In the genomic region with DNA sequence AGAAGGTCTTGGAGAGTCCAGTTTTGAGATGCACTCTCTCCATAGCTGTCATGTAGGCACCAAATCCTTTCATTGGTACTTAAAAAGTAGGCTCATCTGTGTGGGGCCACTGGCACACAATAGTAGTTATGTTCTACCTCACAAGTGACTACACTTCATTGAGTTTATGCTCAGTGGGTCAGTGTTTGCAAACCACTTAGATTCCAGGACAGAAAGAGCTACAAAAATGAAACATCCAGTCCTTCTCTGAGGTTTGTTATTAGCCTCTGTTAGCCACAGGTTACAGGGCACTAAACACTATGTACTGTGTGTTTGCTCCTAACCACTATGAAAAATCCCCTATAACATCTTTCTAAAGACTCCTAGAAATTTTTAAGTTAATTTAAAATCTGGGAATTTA, we compare ENCODE assay signal across 20 cellular contexts. TPM values are rescaled to one million over a fixed set of nuclear protein-coding genes. Genes with fewer than 3 reads are reported as not detected.
A peak's percentile ranks its signal among the peaks of the same experiment; 100 is the strongest.
DNase-seq lines count a peak whose midpoint lies in the region; ATAC-seq lines count a peak whose summit lies in the region.
"Had no signal": no experiment of that assay in that cellular context is flagged by ENCODE, and none has a peak within 500 bp of the region (broad histone marks: within the 10 kb centered on the region; RNA-seq: fewer than 3 reads in every experiment).

No MANE protein-coding gene starts in this region.

- DNase-seq in renal cortical epithelial cell (ENCODE audit: low read depth) (peak; percentile 79), NCI-H1105 treated with DMSO at 0.1 percent for 48 hours (lab: John Stamatoyannopoulos, UW) (no peak), SW 1271 (lab: John Stamatoyannopoulos, UW) (no peak), activated T-cell treated with anti-CD3 and anti-CD28 coated beads for 4 hours (no peak)
- DNase-seq: activated gamma-delta T cell; aorta; Calu3; effector memory CD8-positive, alpha-beta T cell; kidney; NCI-H1092; NCI-H2171; NCI-H774; nephron progenitor cell; PC-3; trophoblast cell had no signal

- peak; percentile 94 for ATAC-seq in GM18907 (IDR thresholded peaks at IDR 0.05; ENCODE audit: unreplicated experiment)
- peak; percentile 95 for ATAC-seq in HG02610 (IDR thresholded peaks at IDR 0.05; ENCODE audit: unreplicated experiment)
- peak; percentile 74 for ATAC-seq in HG03196 (IDR thresholded peaks at IDR 0.05; ENCODE audit: unreplicated experiment)
- ATAC-seq: activated CD4-positive, CD25-positive, alpha-beta regulatory T cell treated with anti-CD3 and anti-CD28 coated beads, Interleukin-2, amount 50 U/mL, for 24 hours; effector memory CD8-positive, alpha-beta T cell; PC-3; stimulated activated memory B cell treated with anti-CD40 and anti-IgM and Interleukin-4, amounts not matched to agents 10 μg/mL and 1 μg/mL and 100 μg/mL, for 72 hours had no signal

RNA-seq across cellular contexts. Expression of gene RAB28, which starts 13.8 kb away (rescaled TPM):
- total RNA-seq in renal cortical epithelial cell = 15.1 and 18.7 TPM in 2 replicates
